10 cellular contexts compared by ENCODE assay signal in genomic region chr11:88300888-88301477, GRCh38. TPM values are rescaled to one million over a fixed set of nuclear protein-coding genes. Genes with fewer than 3 reads are reported as not detected.
DNase-seq lines count a peak whose midpoint lies in the region; ATAC-seq, FAIRE-seq and TF ChIP-seq lines count a peak whose summit lies in the region.
"Had no signal": no experiment of that assay in that cellular context is flagged by ENCODE, and none has a peak within 500 bp of the region (broad histone marks: within the 10 kb centered on the region; RNA-seq: fewer than 3 reads in every experiment).

No MANE protein-coding gene starts in this region.

- H3K27ac Mint-ChIP-seq in activated CD8-positive, alpha-beta memory T cell treated with anti-CD3 and anti-CD28 coated beads, Interleukin-2, amount 10 ng/mL, durations not matched to agents 7 days and 5 days = peak overlapping the region; percentile 89
- peak overlapping the region; percentile 69 for H3K27ac Mint-ChIP-seq in activated CD8-positive, alpha-beta T cell treated with anti-CD3 and anti-CD28 coated beads for 36 hours
- peak overlapping the region; percentile 79 for H3K27ac Mint-ChIP-seq in stimulated activated naive CD8-positive, alpha-beta T cell treated with anti-CD3 and anti-CD28 coated beads, Interleukin-15, Interleukin-2, amounts not matched to agents 100 ng/mL and 50 ng/mL, for 24 hours

- peak; percentile 74 for ATAC-seq in activated CD8-positive, alpha-beta memory T cell treated with anti-CD3 and anti-CD28 coated beads, Interleukin-2, amount 10 ng/mL, durations not matched to agents 7 days and 5 days
- peak; percentile 69 for ATAC-seq in HG02870 (IDR thresholded peaks at IDR 0.05; ENCODE audit: unreplicated experiment)
- peak; percentile 65 for ATAC-seq in activated CD8-positive, alpha-beta T cell treated with anti-CD3 and anti-CD28 coated beads for 36 hours
- ATAC-seq: HepG2 had no signal

- CTCF ChIA-PET in activated CD8-positive, alpha-beta memory T cell treated with anti-CD3 and anti-CD28 coated beads, Interleukin-2, amount 10 ng/mL, durations not matched to agents 7 days and 5 days (lab: Charles Lee) = interaction anchor here (1.5 kb wide), 1 partner anchor 285 kb away, joined by 3 read pairs; no protein-coding TSS in a partner anchor
- CTCF ChIA-PET in activated CD8-positive, alpha-beta T cell treated with anti-CD3 and anti-CD28 coated beads for 36 hours (lab: Charles Lee) = interaction anchor here (1.3 kb wide), 1 partner anchor 56 kb away, joined by 3 read pairs; no protein-coding TSS in a partner anchor

- FAIRE-seq in RCC 7860 (lab: Jason Lieb, UNC) = no peak
- FAIRE-seq: HepG2 had no signal

- no peaks in the 10 kb centered on the region for H3K27me3 Mint-ChIP-seq in activated CD8-positive, alpha-beta memory T cell treated with anti-CD3 and anti-CD28 coated beads, Interleukin-2, amount 10 ng/mL, durations not matched to agents 7 days and 5 days
- no peaks in the 10 kb centered on the region for H3K27me3 Mint-ChIP-seq in activated CD8-positive, alpha-beta T cell treated with anti-CD3 and anti-CD28 coated beads for 36 hours
- H3K27me3 Mint-ChIP-seq in stimulated activated naive CD8-positive, alpha-beta T cell treated with anti-CD3 and anti-CD28 coated beads, Interleukin-15, Interleukin-2, amounts not matched to agents 100 ng/mL and 50 ng/mL, for 24 hours = no peaks in the 10 kb centered on the region
- H3K27me3 Mint-ChIP-seq: naive B cell had no signal

- TF ChIP-seq CTCF in activated CD8-positive, alpha-beta T cell treated with anti-CD3 and anti-CD28 coated beads for 36 hours (IDR thresholded peaks at IDR 0.05) = no peak

- peak overlapping the region; percentile 58 for H3K4me3 Mint-ChIP-seq in activated CD8-positive, alpha-beta memory T cell treated with anti-CD3 and anti-CD28 coated beads, Interleukin-2, amount 10 ng/mL, durations not matched to agents 7 days and 5 days
- H3K4me3 Mint-ChIP-seq in activated CD8-positive, alpha-beta T cell treated with anti-CD3 and anti-CD28 coated beads for 36 hours = peak overlapping the region; percentile 35
- no peak overlapping the region for H3K4me3 Mint-ChIP-seq in stimulated activated naive CD8-positive, alpha-beta T cell treated with anti-CD3 and anti-CD28 coated beads, Interleukin-15, Interleukin-2, amounts not matched to agents 100 ng/mL and 50 ng/mL, for 24 hours

- intact Hi-C loops in activated CD8-positive, alpha-beta T cell treated with anti-CD3 and anti-CD28 coated beads for 36 hours (cut with micrococcal nuclease) = no loop called here

- no peak for DNase-seq in activated CD8-positive, alpha-beta memory T cell treated with anti-CD3 and anti-CD28 coated beads, Interleukin-2, amount 10 ng/mL, durations not matched to agents 7 days and 5 days
- DNase-seq in activated CD8-positive, alpha-beta memory T cell treated with anti-CD3 and anti-CD28 coated beads, Interleukin-2, amount 50 U/mL, for 4 hours = no peak
- DNase-seq in activated CD8-positive, alpha-beta T cell treated with anti-CD3 and anti-CD28 coated beads for 36 hours = no peak
- DNase-seq in mesenteric fat pad (ENCODE audit: low spot score) (no peak), RCC 7860 (ENCODE audit: low spot score) (no peak), NCI-H446 (lab: John Stamatoyannopoulos, UW) (no peak)
- DNase-seq: naive B cell had no signal

- H3K9me3 Mint-ChIP-seq in activated CD8-positive, alpha-beta memory T cell treated with anti-CD3 and anti-CD28 coated beads, Interleukin-2, amount 10 ng/mL, durations not matched to agents 7 days and 5 days (ENCODE audit: low read depth) = no peaks in the 10 kb centered on the region
- H3K9me3 Mint-ChIP-seq in activated CD8-positive, alpha-beta T cell treated with anti-CD3 and anti-CD28 coated beads for 36 hours = no peaks in the 10 kb centered on the region
- H3K9me3 Mint-ChIP-seq in stimulated activated naive CD8-positive, alpha-beta T cell treated with anti-CD3 and anti-CD28 coated beads, Interleukin-15, Interleukin-2, amounts not matched to agents 100 ng/mL and 50 ng/mL, for 24 hours = no peaks in the 10 kb centered on the region
- H3K9me3 Mint-ChIP-seq: naive B cell had no signal

- POLR2A ChIA-PET in activated CD8-positive, alpha-beta T cell treated with anti-CD3 and anti-CD28 coated beads for 36 hours (lab: Charles Lee) = interaction anchor here (0.9 kb wide), 1 partner anchor 37 kb away, joined by 9 read pairs; the partner anchor contains the start of gene CTSC

- peaks cover 56% of the 10 kb centered on the region for H3K4me1 Mint-ChIP-seq in activated CD8-positive, alpha-beta memory T cell treated with anti-CD3 and anti-CD28 coated beads, Interleukin-2, amount 10 ng/mL, durations not matched to agents 7 days and 5 days
- peaks cover 36% of the 10 kb centered on the region for H3K4me1 Mint-ChIP-seq in activated CD8-positive, alpha-beta T cell treated with anti-CD3 and anti-CD28 coated beads for 36 hours (ENCODE audit: low read depth)
- H3K4me1 Mint-ChIP-seq in stimulated activated naive CD8-positive, alpha-beta T cell treated with anti-CD3 and anti-CD28 coated beads, Interleukin-15, Interleukin-2, amounts not matched to agents 100 ng/mL and 50 ng/mL, for 24 hours (ENCODE audit: low read depth) = peaks cover 30% of the 10 kb centered on the region

- H3K36me3 Mint-ChIP-seq in activated CD8-positive, alpha-beta memory T cell treated with anti-CD3 and anti-CD28 coated beads, Interleukin-2, amount 10 ng/mL, durations not matched to agents 7 days and 5 days = peaks cover 92% of the 10 kb centered on the region
- H3K36me3 Mint-ChIP-seq in activated CD8-positive, alpha-beta T cell treated with anti-CD3 and anti-CD28 coated beads for 36 hours (ENCODE audit: low read depth) = peaks cover 67% of the 10 kb centered on the region
- peaks cover 92% of the 10 kb centered on the region for H3K36me3 Mint-ChIP-seq in stimulated activated naive CD8-positive, alpha-beta T cell treated with anti-CD3 and anti-CD28 coated beads, Interleukin-15, Interleukin-2, amounts not matched to agents 100 ng/mL and 50 ng/mL, for 24 hours (ENCODE audit: low read depth)

RNA-seq across cellular contexts. Expression of gene CTSC, which starts 36.6 kb away (rescaled TPM):
- total RNA-seq in activated CD8-positive, alpha-beta memory T cell treated with anti-CD3 and anti-CD28 coated beads, Interleukin-2, amount 10 ng/mL, durations not matched to agents 7 days and 5 days = 100 to 1,000 TPM; 287 to 292 TPM
- 10 to 100 TPM; 59.8 to 70.0 TPM for total RNA-seq in activated CD8-positive, alpha-beta T cell treated with anti-CD3 and anti-CD28 coated beads for 36 hours
- total RNA-seq in mesenteric fat pad = 265 TPM
